13 cellular contexts compared by ENCODE assay signal in the genomic region with DNA sequence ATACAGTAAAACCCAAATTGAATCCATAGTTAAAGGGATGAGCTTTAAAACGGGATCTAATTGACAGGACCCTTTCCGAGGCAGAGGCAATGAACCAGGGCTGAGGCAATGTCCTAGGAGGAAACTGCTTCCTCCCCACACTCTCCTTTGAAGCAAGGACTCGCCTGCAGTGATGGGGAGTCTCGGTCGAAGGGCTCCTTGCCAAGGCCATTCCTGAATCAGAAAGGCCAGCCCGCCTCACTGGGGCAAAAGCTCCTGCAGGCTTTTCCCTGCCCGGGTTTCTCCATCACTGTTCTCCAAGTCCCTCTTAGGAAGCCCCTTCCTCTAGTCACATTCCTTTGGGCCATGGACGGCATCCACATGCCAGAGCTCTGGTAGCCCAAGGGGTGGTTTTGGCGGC.
DNase-seq lines count a peak whose midpoint lies in the region; ATAC-seq lines count a peak whose summit lies in the region.
"Had no signal": no experiment of that assay in that cellular context is flagged by ENCODE, and none has a peak within 500 bp of the region (broad histone marks: within the 10 kb centered on the region; RNA-seq: fewer than 3 reads in every experiment).

No MANE protein-coding gene starts in this region.

- H3K4ac ChIP-seq in neuronal stem cell (ENCODE audit: low read length), result no peak overlapping the region

- H2BK15ac ChIP-seq in neuronal stem cell (ENCODE audit: low read length), result peak overlapping the region; percentile 55

- H3K23ac ChIP-seq in neuronal stem cell (ENCODE audit: low read depth, low read length, poor library complexity), result no peak overlapping the region

- no peak overlapping the region for H4K8ac ChIP-seq in neuronal stem cell (ENCODE audit: low read depth, low read length)

- no peaks in the 10 kb centered on the region for H3K36me3 ChIP-seq in neuronal stem cell (replicated peaks in 1 of 2; ENCODE audit: control insufficient read depth in 2 of 2, insufficient read depth in 2 of 2, low read length in 2 of 2)
- H3K36me3 ChIP-seq: HAP-1 had no signal

- no peak overlapping the region for H3K27ac ChIP-seq in neuronal stem cell (replicated peaks; ENCODE audit: low read length)
- H3K27ac ChIP-seq: HL-60 had no signal

- no peak overlapping the region for H4K91ac ChIP-seq in neuronal stem cell (ENCODE audit: low read depth, low read length, poor library complexity)

- H3K4me3 ChIP-seq in neuronal stem cell (ENCODE audit: low read length in 2 of 2), result no peak overlapping the region
- H3K4me3 ChIP-seq: GM12878, HAP-1 had no signal

- peak overlapping the region; percentile 21 for H3K18ac ChIP-seq in neuronal stem cell (ENCODE audit: low read length)

- DNase-seq in G401 (ENCODE audit: low spot score), result peak; percentile 86
- peak; percentile 76 for DNase-seq in cerebellum (ENCODE audit: low spot score)
- no peak for DNase-seq in neuronal stem cell (ENCODE audit: low spot score)
- DNase-seq in NCI-H1417 (lab: John Stamatoyannopoulos, UW), result no peak
- DNase-seq in stimulated activated CD4-positive, alpha-beta T cell treated with anti-CD3 and anti-CD28 coated beads, Interleukin-12 subunit alpha, Interleukin-12 subunit beta, amount 100 ng/mL, for 4 hours, result no peak
- DNase-seq: AML-193; Calu3; CD8-positive, alpha-beta T cell; DMS79 treated with DMSO at 0.1 percent for 48 hours had no signal

- H2BK5ac ChIP-seq in neuronal stem cell (ENCODE audit: low read length), result no peak overlapping the region

- no peak overlapping the region for H2AFZ ChIP-seq in neuronal stem cell (ENCODE audit: low read length)

- no peak overlapping the region for H2BK12ac ChIP-seq in neuronal stem cell (ENCODE audit: low read length)

- in situ Hi-C loops in G401 (cut with HindIII; ENCODE audit: low sequenced_read_pairs), result no loop called here

- H2BK120ac ChIP-seq in neuronal stem cell (ENCODE audit: low read depth, low read length), result no peak overlapping the region

- no peaks in the 10 kb centered on the region for H3K27me3 ChIP-seq in neuronal stem cell (ENCODE audit: control insufficient read depth in 3 of 3, insufficient read depth in 3 of 3, low read depth in 1 of 3, low read length in 3 of 3)

- no peak for ATAC-seq in HG03135 (IDR thresholded peaks at IDR 0.05; ENCODE audit: unreplicated experiment)
- ATAC-seq: CD8-positive, alpha-beta T cell; GM12878 had no signal

- WGBS in neuronal stem cell (ENCODE audit: extremely low coverage in 2 of 2, insufficient read length in 2 of 2, insufficient replicate concordance in 1 of 2), 2 donors, result no CpG with 5 or more reads among the region's 9 CpGs

- peaks cover 0 to 2% of the 10 kb centered on the region in 2 donors for H3K9me3 ChIP-seq in neuronal stem cell (replicated peaks in 1 of 2; ENCODE audit: control insufficient read depth in 2 of 2, insufficient read depth in 1 of 2, low read depth in 1 of 2, low read length in 2 of 2)
- H3K9me3 ChIP-seq: HAP-1 had no signal

- H3K4me1 ChIP-seq in neuronal stem cell (ENCODE audit: control insufficient read depth in 2 of 2, insufficient read depth in 1 of 2, low read depth in 1 of 2, low read length in 2 of 2), result peaks cover 0 to 17% of the 10 kb centered on the region in 2 donors
- H3K4me1 ChIP-seq: HAP-1 had no signal

- no peak overlapping the region for H3K4me2 ChIP-seq in neuronal stem cell (ENCODE audit: insufficient read depth, low read length, poor library complexity, severe bottlenecking)

- peak overlapping the region; percentile 13 for H2AK5ac ChIP-seq in neuronal stem cell (ENCODE audit: low read depth, low read length)

- no peak overlapping the region for H3K9ac ChIP-seq in neuronal stem cell (ENCODE audit: low read depth, low read length, poor library complexity)

- no peak overlapping the region for H3K14ac ChIP-seq in neuronal stem cell (ENCODE audit: low read length)

- no peaks in the 10 kb centered on the region for H3K79me1 ChIP-seq in neuronal stem cell (ENCODE audit: low read depth, low read length)

Comparison
In these comparisons a context has a peak if more than half of its experiments do, and no peak if none do; other contexts are left out.
1. DNase-seq: peak in G401 (single experiment) and cerebellum (single experiment); none in neuronal stem cell (single experiment), NCI-H1417 (0 of 3) and stimulated activated CD4-positive, alpha-beta T cell treated with anti-CD3 and anti-CD28 coated beads, Interleukin-12 subunit alpha, Interleukin-12 subunit beta, amount 100 ng/mL, for 4 hours (single experiment).